26 cellular contexts compared by ENCODE assay signal in the genomic region with DNA sequence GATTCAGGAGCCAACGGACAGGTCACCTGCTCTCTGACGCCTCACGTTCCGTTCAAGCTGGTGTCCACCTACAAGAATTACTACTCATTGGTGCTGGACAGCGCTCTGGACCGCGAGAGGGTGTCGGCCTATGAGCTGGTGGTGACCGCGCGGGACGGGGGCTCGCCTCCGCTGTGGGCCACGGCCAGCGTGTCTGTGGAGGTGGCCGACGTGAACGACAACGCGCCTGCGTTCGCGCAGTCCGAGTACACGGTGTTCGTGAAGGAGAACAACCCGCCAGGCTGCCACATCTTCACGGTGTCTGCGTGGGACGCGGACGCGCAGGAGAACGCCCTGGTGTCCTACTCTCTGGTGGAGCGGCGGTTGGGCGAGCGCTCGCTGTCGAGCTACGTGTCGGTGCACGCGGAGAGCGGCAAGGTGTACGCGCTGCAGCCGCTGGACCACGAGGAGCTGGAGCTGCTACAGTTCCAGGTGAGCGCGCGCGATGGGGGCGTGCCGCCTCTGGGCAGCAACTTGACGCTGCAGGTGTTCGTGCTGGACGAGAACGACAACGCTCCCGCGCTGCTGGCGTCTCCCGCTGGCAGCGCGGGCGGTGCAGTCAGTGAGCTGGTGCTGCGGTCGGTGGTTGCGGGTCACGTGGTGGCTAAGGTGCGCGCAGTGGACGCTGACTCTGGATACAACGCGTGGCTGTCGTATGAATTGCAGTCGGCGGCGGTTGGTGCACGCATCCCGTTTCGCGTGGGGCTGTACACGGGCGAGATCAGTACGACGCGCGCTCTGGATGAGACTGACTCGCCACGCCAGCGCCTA. TPM values are rescaled to one million over a fixed set of nuclear protein-coding genes. Genes with fewer than 3 reads are reported as not detected.
"Had no signal": no experiment of that assay in that cellular context is flagged by ENCODE, and none has a peak within 500 bp of the region (broad histone marks: within the 10 kb centered on the region; RNA-seq: fewer than 3 reads in every experiment).

No MANE protein-coding gene starts in this region.

- H3K9me3 ChIP-seq: gastrocnemius medialis, uterus had no signal

- H3K4me3 Mint-ChIP-seq: immature natural killer cell; memory B cell; natural killer cell treated with Interleukin-12 subunit alpha and Interleukin-12 subunit beta and Interleukin-15 and Interleukin-18, amount 100 ng/mL, for 72 hours; stimulated activated naive B cell treated with anti-CD40 and anti-IgM and Interleukin-4, amounts not matched to agents 10 μg/mL and 1 μg/mL and 100 μg/mL, for 72 hours had no signal

- H3K4me3 ChIP-seq: gastrocnemius medialis, left ventricle myocardium inferior, lower lobe of right lung, spleen, stomach, thoracic aorta, upper lobe of left lung, uterus had no signal

- H3K4me1 Mint-ChIP-seq: immature natural killer cell; memory B cell; stimulated activated naive B cell treated with anti-CD40 and anti-IgM and Interleukin-4, amounts not matched to agents 10 μg/mL and 1 μg/mL and 100 μg/mL, for 72 hours had no signal

- DNase-seq: effector memory CD4-positive, alpha-beta T cell; gastrocnemius medialis; immature natural killer cell; left cardiac atrium; left ventricle myocardium inferior; lower lobe of right lung; midbrain; occipital lobe; spleen; stimulated activated CD4-positive, alpha-beta T cell treated with anti-CD3 and anti-CD28 coated beads, Interleukin-15, amount 100 ng/mL, for 24 hours; stimulated activated CD4-positive, alpha-beta T cell treated with anti-CD3 and anti-CD28 coated beads, Interleukin-1b, Interleukin-23, amount 100 ng/mL, for 48 hours; stimulated activated CD4-positive, alpha-beta T cell treated with anti-CD3 and anti-CD28 coated beads, Interleukin-4, amount 100 ng/mL, for 4 hours; stimulated activated naive B cell treated with anti-CD40 and anti-IgM and Interleukin-4, amounts not matched to agents 10 μg/mL and 1 μg/mL and 100 μg/mL, for 72 hours; stomach; substantia nigra; uterus had no signal

- H3K27ac ChIP-seq: epithelial cell of prostate, esophagus muscularis mucosa, gastrocnemius medialis, left ventricle myocardium inferior, lower lobe of right lung, spleen, stomach, thoracic aorta, upper lobe of left lung, uterus had no signal

- H3K27me3 ChIP-seq: upper lobe of left lung, uterus had no signal

- H3K27me3 Mint-ChIP-seq: memory B cell; natural killer cell treated with Interleukin-12 subunit alpha and Interleukin-12 subunit beta and Interleukin-15 and Interleukin-18, amount 100 ng/mL, for 72 hours had no signal

- H3K4me1 ChIP-seq: esophagus muscularis mucosa, gastrocnemius medialis, left ventricle myocardium inferior, lower lobe of right lung, spleen, stomach, upper lobe of left lung, uterus had no signal

- H3K27ac Mint-ChIP-seq: immature natural killer cell; memory B cell; natural killer cell treated with Interleukin-12 subunit alpha and Interleukin-12 subunit beta and Interleukin-15 and Interleukin-18, amount 100 ng/mL, for 72 hours; stimulated activated naive B cell treated with anti-CD40 and anti-IgM and Interleukin-4, amounts not matched to agents 10 μg/mL and 1 μg/mL and 100 μg/mL, for 72 hours had no signal

- H3K9me3 Mint-ChIP-seq: memory B cell had no signal

- ATAC-seq: gastrocnemius medialis; left cardiac atrium; natural killer cell treated with Interleukin-12 subunit alpha and Interleukin-12 subunit beta and Interleukin-15 and Interleukin-18, amount 100 ng/mL, for 72 hours; sciatic nerve; stimulated activated naive B cell treated with anti-CD40 and anti-IgM and Interleukin-4, amounts not matched to agents 10 μg/mL and 1 μg/mL and 100 μg/mL, for 72 hours had no signal

- H3K36me3 ChIP-seq: esophagus muscularis mucosa, gastrocnemius medialis, left ventricle myocardium inferior, lower lobe of right lung, spleen, stomach, thoracic aorta, upper lobe of left lung, uterus had no signal

RNA-seq across cellular contexts. Expression of a gene that starts 1.7 kb away (rescaled TPM):
- total RNA-seq: natural killer cell treated with Interleukin-12 subunit alpha and Interleukin-12 subunit beta and Interleukin-15 and Interleukin-18, amount 100 ng/mL, for 72 hours had no signal
- polyA plus RNA-seq: immature natural killer cell had no signal

RNA-seq across cellular contexts. Expression of a gene that starts 9.2 kb away (rescaled TPM):
- total RNA-seq: left ventricle myocardium inferior; natural killer cell treated with Interleukin-12 subunit alpha and Interleukin-12 subunit beta and Interleukin-15 and Interleukin-18, amount 100 ng/mL, for 72 hours; pulmonary artery endothelial cell had no signal
- polyA plus RNA-seq: immature natural killer cell, spleen had no signal

RNA-seq across cellular contexts. Expression of a gene that starts 11.4 kb away (rescaled TPM):
- total RNA-seq: gastrocnemius medialis; left ventricle myocardium inferior; natural killer cell treated with Interleukin-12 subunit alpha and Interleukin-12 subunit beta and Interleukin-15 and Interleukin-18, amount 100 ng/mL, for 72 hours had no signal
- polyA plus RNA-seq: immature natural killer cell, spleen had no signal

RNA-seq across cellular contexts. Expression of a gene that starts 16.4 kb away (rescaled TPM):
- total RNA-seq: left ventricle myocardium inferior; natural killer cell treated with Interleukin-12 subunit alpha and Interleukin-12 subunit beta and Interleukin-15 and Interleukin-18, amount 100 ng/mL, for 72 hours had no signal
- polyA plus RNA-seq: immature natural killer cell, keratinocyte, spleen, stomach had no signal

RNA-seq across cellular contexts. Expression of a gene that starts 17.7 kb away (rescaled TPM):
- total RNA-seq: left ventricle myocardium inferior; natural killer cell treated with Interleukin-12 subunit alpha and Interleukin-12 subunit beta and Interleukin-15 and Interleukin-18, amount 100 ng/mL, for 72 hours; skeletal muscle tissue had no signal
- polyA plus RNA-seq: immature natural killer cell had no signal
